Comparison of ENCODE assay signal across 30 cellular contexts in genomic region chr2:215137329-215137686, GRCh38. TPM values are rescaled to one million over a fixed set of nuclear protein-coding genes. Genes with fewer than 3 reads are reported as not detected.
DNase-seq lines count a peak whose midpoint lies in the region; ATAC-seq, FAIRE-seq and TF ChIP-seq lines count a peak whose summit lies in the region.
"Had no signal": no experiment of that assay in that cellular context is flagged by ENCODE, and none has a peak within 500 bp of the region (broad histone marks: within the 10 kb centered on the region; RNA-seq: fewer than 3 reads in every experiment).

No MANE protein-coding gene starts in this region.

- intact Hi-C loops in Calu3 (cut with micrococcal nuclease; ENCODE audit: unreplicated experiment), result loop anchor here (5.0 kb wide), 2 partner anchors 175 to 330 kb away; partner anchors contain the start of gene BARD1
- intact Hi-C loops in breast epithelium (cut with DNase I; ENCODE audit: low total_unique reads), result no loop called here

- peak overlapping the region; percentile 94 for H3K27ac Mint-ChIP-seq in Calu3 (ENCODE audit: unreplicated experiment)
- H3K27ac Mint-ChIP-seq: activated CD4-positive, alpha-beta memory T cell treated with anti-CD3 and anti-CD28 coated beads, Interleukin-2, amount 10 ng/mL, durations not matched to agents 7 days and 5 days; naive thymus-derived CD4-positive, alpha-beta T cell; T-helper 2 cell treated with Interferon-gamma antibody and Interleukin-4, amounts not matched to agents 5 μg/mL and 100 μg/mL, for 36 hours had no signal

- H3K79me2 ChIP-seq in OCI-LY3 (ENCODE audit: low read length), result no peaks in the 10 kb centered on the region

- no peak overlapping the region for H2BK12ac ChIP-seq in mesenchymal stem cell (ENCODE audit: low read length in 2 of 2)

- H3K4me2 ChIP-seq in OCI-LY3 (ENCODE audit: low read length) (peak overlapping the region; percentile 56), mesenchymal stem cell (ENCODE audit: low read length, poor library complexity, severe bottlenecking) (no peak overlapping the region)

- peak overlapping the region; percentile 73 for H3K4me3 Mint-ChIP-seq in Calu3 (ENCODE audit: low read depth, unreplicated experiment)
- H3K4me3 Mint-ChIP-seq: activated CD4-positive, alpha-beta memory T cell treated with anti-CD3 and anti-CD28 coated beads, Interleukin-2, amount 10 ng/mL, durations not matched to agents 7 days and 5 days; naive thymus-derived CD4-positive, alpha-beta T cell; T-helper 2 cell treated with Interferon-gamma antibody and Interleukin-4, amounts not matched to agents 5 μg/mL and 100 μg/mL, for 36 hours had no signal

- H3K9me3 Mint-ChIP-seq in Calu3 (ENCODE audit: low read depth, unreplicated experiment), result peaks cover 6% of the 10 kb centered on the region
- H3K9me3 Mint-ChIP-seq: activated CD4-positive, alpha-beta memory T cell treated with anti-CD3 and anti-CD28 coated beads, Interleukin-2, amount 10 ng/mL, durations not matched to agents 7 days and 5 days; T-helper 2 cell treated with Interferon-gamma antibody and Interleukin-4, amounts not matched to agents 5 μg/mL and 100 μg/mL, for 36 hours had no signal

- TF ChIP-seq CTCF in Calu3 (IDR thresholded peaks at IDR 0.05; ENCODE audit: unreplicated experiment) (no peak), OCI-LY3 (IDR thresholded peaks at IDR 0.05; ENCODE audit: low read depth, low read length) (no peak), breast epithelium (IDR thresholded peaks at IDR 0.05) (no peak)

- no peaks in the 10 kb centered on the region for H3K27me3 ChIP-seq in OCI-LY3 (ENCODE audit: low read depth, low read length)
- H3K27me3 ChIP-seq in breast epithelium, result no peaks in the 10 kb centered on the region
- H3K27me3 ChIP-seq in mesenchymal stem cell (ENCODE audit: control insufficient read depth in 1 of 2, insufficient read depth in 1 of 2, low read length in 2 of 2), result no peaks in the 10 kb centered on the region
- H3K27me3 ChIP-seq: neutrophil, vagina had no signal

- H2AK5ac ChIP-seq in mesenchymal stem cell (ENCODE audit: low read length, severe bottlenecking), result no peak overlapping the region

- peaks cover 21% of the 10 kb centered on the region for H3K36me3 Mint-ChIP-seq in Calu3 (ENCODE audit: insufficient read depth, unreplicated experiment)
- H3K36me3 Mint-ChIP-seq: brain; naive thymus-derived CD4-positive, alpha-beta T cell had no signal

- no peak overlapping the region for H2BK5ac ChIP-seq in mesenchymal stem cell (ENCODE audit: low read depth, low read length, poor library complexity, severe bottlenecking)

- H3K4me1 Mint-ChIP-seq in Calu3 (ENCODE audit: low read depth, unreplicated experiment), result peaks cover 42% of the 10 kb centered on the region
- H3K4me1 Mint-ChIP-seq: activated CD4-positive, alpha-beta memory T cell treated with anti-CD3 and anti-CD28 coated beads, Interleukin-2, amount 10 ng/mL, durations not matched to agents 7 days and 5 days; naive thymus-derived CD4-positive, alpha-beta T cell had no signal

- no peak overlapping the region for H2BK120ac ChIP-seq in mesenchymal stem cell (ENCODE audit: low read depth, low read length)

- H2BK15ac ChIP-seq in mesenchymal stem cell (ENCODE audit: low read depth, poor library complexity, severe bottlenecking), result no peak overlapping the region

- CTCF ChIA-PET in Calu3 (lab: Charles Lee), result interaction anchor here (0.5 kb wide), 1 partner anchor 133 kb away, joined by 3 read pairs; no protein-coding TSS in a partner anchor

- H3K4me1 ChIP-seq in OCI-LY3 (ENCODE audit: low read length) (peaks cover 35% of the 10 kb centered on the region), breast epithelium (no peaks in the 10 kb centered on the region), mesenchymal stem cell (ENCODE audit: control insufficient read depth, insufficient read depth, low read depth, low read length) (peaks cover 4% of the 10 kb centered on the region)
- H3K4me1 ChIP-seq: psoas muscle, vagina had no signal

- no peak overlapping the region for H4K8ac ChIP-seq in mesenchymal stem cell (ENCODE audit: low read length)

- H3K79me1 ChIP-seq in mesenchymal stem cell (replicated peaks; ENCODE audit: low read length, poor library complexity, severe bottlenecking), result no peaks in the 10 kb centered on the region

- H3K9ac ChIP-seq in OCI-LY3 (ENCODE audit: low read length) (no peak overlapping the region), mesenchymal stem cell (ENCODE audit: low read length) (peak overlapping the region; percentile 58)

- H3K9me3 ChIP-seq in OCI-LY3 (ENCODE audit: insufficient read depth, low read length), result no peaks in the 10 kb centered on the region
- H3K9me3 ChIP-seq in breast epithelium, result peaks cover 0 to 6% of the 10 kb centered on the region in 2 donors
- peaks cover 4% of the 10 kb centered on the region for H3K9me3 ChIP-seq in mesenchymal stem cell (ENCODE audit: control insufficient read depth, low read length)
- H3K9me3 ChIP-seq: neutrophil had no signal

- H3K36me3 ChIP-seq in OCI-LY3 (replicated peaks; ENCODE audit: low read depth, low read length) (no peaks in the 10 kb centered on the region), breast epithelium (no peaks in the 10 kb centered on the region), mesenchymal stem cell (ENCODE audit: control insufficient read depth in 1 of 2, insufficient read depth in 2 of 2, low read depth in 1 of 2, low read length in 2 of 2) (no peaks in the 10 kb centered on the region)
- H3K36me3 ChIP-seq: neutrophil, thoracic aorta, vagina had no signal

- H2AFZ ChIP-seq in OCI-LY3 (ENCODE audit: low read depth, low read length) (no peak overlapping the region), mesenchymal stem cell (ENCODE audit: low read depth, low read length) (no peak overlapping the region)

- no peak overlapping the region for H3K23ac ChIP-seq in mesenchymal stem cell (ENCODE audit: low read length in 2 of 2)

- peak overlapping the region; percentile 28; the same call in 1 of the 2 replicates for H3K4me3 ChIP-seq in OCI-LY3 (ENCODE audit: low read length)
- no peak overlapping the region for H3K4me3 ChIP-seq in breast epithelium
- no peak overlapping the region for H3K4me3 ChIP-seq in mesenchymal stem cell (ENCODE audit: insufficient read depth in 1 of 2, low read depth in 1 of 2, low read length in 2 of 2)
- H3K4me3 ChIP-seq: psoas muscle, thoracic aorta had no signal

- H3K14ac ChIP-seq in mesenchymal stem cell (ENCODE audit: low read length in 2 of 2), result no peak overlapping the region

- no peak overlapping the region for H3K4ac ChIP-seq in mesenchymal stem cell (ENCODE audit: low read depth in 1 of 2, low read length in 2 of 2)

- no peaks in the 10 kb centered on the region for H3K27me3 Mint-ChIP-seq in Calu3 (ENCODE audit: unreplicated experiment)
- H3K27me3 Mint-ChIP-seq: activated CD4-positive, alpha-beta memory T cell treated with anti-CD3 and anti-CD28 coated beads, Interleukin-2, amount 10 ng/mL, durations not matched to agents 7 days and 5 days; brain had no signal

- no peaks in the 10 kb centered on the region for H4K20me1 ChIP-seq in OCI-LY3 (ENCODE audit: insufficient read depth, low read length)

- no peak for ATAC-seq in GM19324 (IDR thresholded peaks at IDR 0.05; ENCODE audit: low FRiP score, unreplicated experiment)
- ATAC-seq: left ventricle myocardium superior; naive thymus-derived CD4-positive, alpha-beta T cell; Panc1; psoas muscle had no signal

- no peak overlapping the region for H4K91ac ChIP-seq in mesenchymal stem cell (ENCODE audit: low read length)

- no TSS peak for BruUV-seq in Calu3 (replicated peaks; lab: Mats Ljungman, UMichigan)

- FAIRE-seq in GM12892 (lab: Jason Lieb, UNC), result no peak

- H3K27ac ChIP-seq in OCI-LY3 (ENCODE audit: low read length) (0 out of 2 replicates have a peak overlapping the region, but pooled peaks have one; percentile 23), breast epithelium (peak overlapping the region; percentile 65 to 67), mesenchymal stem cell (ENCODE audit: low read length, poor library complexity, severe bottlenecking) (no peak overlapping the region)
- H3K27ac ChIP-seq: neutrophil, psoas muscle, thoracic aorta, vagina had no signal

- DNase-seq in Calu3, result no peak
- DNase-seq in breast epithelium (ENCODE audit: low spot score in 2 of 2), result no peak
- no peak for DNase-seq in mesenchymal stem cell
- no peak for DNase-seq in GM12892 (ENCODE audit: insufficient read length)
- DNase-seq in NCI-H1417 (lab: John Stamatoyannopoulos, UW), result no peak
- DNase-seq in DMS153 (lab: John Stamatoyannopoulos, UW), result no peak
- DNase-seq: activated CD4-positive, alpha-beta memory T cell treated with anti-CD3 and anti-CD28 coated beads, Interleukin-2, amount 10 ng/mL, durations not matched to agents 7 days and 5 days; activated CD8-positive, alpha-beta memory T cell treated with anti-CD3 and anti-CD28 coated beads, Interleukin-2, amount 50 U/mL, for 4 hours; activated naive CD4-positive, alpha-beta T cell treated with Interleukin-2 at 50 U/mL for 16 hours; DMS79 treated with DMSO at 0.1 percent for 48 hours; GF-D8; H7; islet precursor cell; KG1; left ventricle myocardium superior; MM.1S; naive thymus-derived CD4-positive, alpha-beta T cell; NCI-H2081; NCI-H2227 treated with DMSO at 0.1 percent for 48 hours; psoas muscle; SHP77; stimulated activated naive CD4-positive, alpha-beta T cell treated with Interleukin-2 at 50 U/mL for 16 hours had no signal

- H3K18ac ChIP-seq in mesenchymal stem cell (ENCODE audit: low read depth in 1 of 2, low read length in 2 of 2), result no peak overlapping the region

- no peak for TF ChIP-seq POLR2A in breast epithelium (IDR thresholded peaks at IDR 0.05)
- no peak for TF ChIP-seq POLR2A in GM12892 (IDR thresholded peaks at IDR 0.05; ENCODE audit: low read depth, low read length)

- 60% methylated on average over 1 of the region's 3 CpGs for WGBS in mesenchymal stem cell

RNA-seq across cellular contexts. Expression of gene ABCA12, which starts 1.1 kb away (rescaled TPM):
- total RNA-seq in Calu3 (2022) (4.8 and 5.1 TPM in 2 replicates), breast epithelium (1 to 10 TPM in 2 of 3 donors, not detected in 1; 3.6 to 4.0 TPM)
- 0.01 TPM for polyA plus RNA-seq in mesenchymal stem cell (2013, experiment 1 of 2)
- polyA plus RNA-seq in mesenchymal stem cell (2013, experiment 2 of 2), result 0.03 TPM
- polyA plus RNA-seq in GM12892 (2012; ENCODE audit: missing spikeins), result 0.68 TPM
- total RNA-seq: activated CD4-positive, alpha-beta memory T cell treated with anti-CD3 and anti-CD28 coated beads, Interleukin-2, amount 10 ng/mL, durations not matched to agents 7 days and 5 days; H7; left ventricle myocardium superior; naive thymus-derived CD4-positive, alpha-beta T cell; psoas muscle had no signal
- polyA plus RNA-seq: naive thymus-derived CD4-positive, alpha-beta T cell; psoas muscle had no signal
